Comparison of ENCODE assay signal across 28 cellular contexts in genomic region chr13:79475569-79475968, GRCh38.
"Had no signal": no experiment of that assay in that cellular context is flagged by ENCODE, and none has a peak within 500 bp of the region (broad histone marks: within the 10 kb centered on the region; RNA-seq: fewer than 3 reads in every experiment).

No MANE protein-coding gene starts in this region.

- H3K4me1 ChIP-seq: colonic mucosa had no signal

- H3K27me3 ChIP-seq: colonic mucosa, dorsolateral prefrontal cortex, esophagus muscularis mucosa, esophagus squamous epithelium, foreskin keratinocyte, gastrocnemius medialis had no signal

- ATAC-seq: effector memory CD8-positive, alpha-beta T cell; esophagus mucosa; foreskin keratinocyte; gastrocnemius medialis; gastroesophageal sphincter; heart left ventricle; heart right ventricle had no signal

- DNase-seq: colonic mucosa; cortex of kidney; dermis blood vessel endothelial cell; dorsolateral prefrontal cortex; effector CD4-positive, alpha-beta T cell; effector CD8-positive, alpha-beta T cell; effector memory CD4-positive, alpha-beta T cell; effector memory CD8-positive, alpha-beta T cell; endodermal cell; erythroblast; esophagus squamous epithelium; foreskin fibroblast; foreskin keratinocyte; foreskin melanocyte; gastrocnemius medialis; glutamatergic neuron; head of caudate nucleus; heart left ventricle; heart right ventricle had no signal

- H3K9me3 ChIP-seq: colonic mucosa, esophagus muscularis mucosa, gastrocnemius medialis had no signal

- H3K27ac ChIP-seq: colonic mucosa, coronary artery, dorsolateral prefrontal cortex, epithelial cell of prostate, esophagus muscularis mucosa, esophagus squamous epithelium, foreskin keratinocyte, gastrocnemius medialis, gastroesophageal sphincter, heart left ventricle, heart right ventricle had no signal

- H3K4me3 ChIP-seq: colonic mucosa, coronary artery, dorsolateral prefrontal cortex, esophagus muscularis mucosa, esophagus squamous epithelium, gastrocnemius medialis, gastroesophageal sphincter, heart left ventricle, heart right ventricle had no signal

- FAIRE-seq: colon, endometrium, endothelial cell of umbilical vein, frontal cortex had no signal

- H3K36me3 ChIP-seq: colonic mucosa, esophagus muscularis mucosa, esophagus squamous epithelium, gastrocnemius medialis, gastroesophageal sphincter, heart left ventricle, heart right ventricle had no signal
